18 cellular contexts compared by ENCODE assay signal in genomic region chr18:63677490-63678225, GRCh38. TPM values are rescaled to one million over a fixed set of nuclear protein-coding genes. Genes with fewer than 3 reads are reported as not detected.
DNase-seq lines count a peak whose midpoint lies in the region; ATAC-seq, FAIRE-seq and TF ChIP-seq lines count a peak whose summit lies in the region.
"Had no signal": no experiment of that assay in that cellular context is flagged by ENCODE, and none has a peak within 500 bp of the region (broad histone marks: within the 10 kb centered on the region; RNA-seq: fewer than 3 reads in every experiment).

No MANE protein-coding gene starts in this region.

- no peaks in the 10 kb centered on the region for H3K9me2 ChIP-seq in GM23248 (ENCODE audit: insufficient read depth)

- H3K79me2 ChIP-seq in GM23248 (ENCODE audit: insufficient read depth) (no peaks in the 10 kb centered on the region), astrocyte (ENCODE audit: insufficient read depth, low read length) (no peaks in the 10 kb centered on the region)

- 27 to 45% methylated on average over 5 of the region's 5 CpGs for WGBS in GM23248 (ENCODE audit: low coverage in 1 of 2, low lambda C conversion rate in 2 of 2, missing lambda C conversion rate in 2 of 2), 2 experiments

- H3K4me1 ChIP-seq in GM23248 (ENCODE audit: insufficient read depth) = peaks cover 33% of the 10 kb centered on the region
- no peaks in the 10 kb centered on the region for H3K4me1 ChIP-seq in astrocyte (ENCODE audit: insufficient read depth, low read length)
- H3K4me1 ChIP-seq in effector memory CD4-positive, alpha-beta T cell (ENCODE audit: control insufficient read depth, insufficient read depth, low read length, poor library complexity, severe bottlenecking) = no peaks in the 10 kb centered on the region
- H3K4me1 ChIP-seq: tibial artery had no signal

- no peaks in the 10 kb centered on the region for H3K9me3 Mint-ChIP-seq in astrocyte (ENCODE audit: unreplicated experiment)
- H3K9me3 Mint-ChIP-seq: T-helper 1 cell treated with Interleukin-12 subunit alpha and Interleukin-12 subunit beta and Interleukin-4 antibody, amounts not matched to agents 30 μg/mL and 1 μg/mL, for 36 hours had no signal

- peak overlapping the region; percentile 69 for H3K27ac ChIP-seq in GM23248
- H3K27ac ChIP-seq in astrocyte (ENCODE audit: low read depth, low read length) = no peak overlapping the region
- no peak overlapping the region for H3K27ac ChIP-seq in effector memory CD4-positive, alpha-beta T cell (ENCODE audit: insufficient read depth, low read length, poor library complexity, severe bottlenecking)
- H3K27ac ChIP-seq: tibial artery had no signal

- H2AFZ ChIP-seq in GM23248 (peak overlapping the region; percentile 50; the same call in 1 of the 2 replicates), astrocyte (ENCODE audit: low read depth, low read length) (no peak overlapping the region)

- H3K4me3 Mint-ChIP-seq in astrocyte (ENCODE audit: unreplicated experiment) = no peak overlapping the region
- H3K4me3 Mint-ChIP-seq: activated CD8-positive, alpha-beta memory T cell treated with anti-CD3 and anti-CD28 coated beads, Interleukin-2, amount 10 ng/mL, durations not matched to agents 7 days and 5 days; T-helper 1 cell treated with Interleukin-12 subunit alpha and Interleukin-12 subunit beta and Interleukin-4 antibody, amounts not matched to agents 30 μg/mL and 1 μg/mL, for 36 hours had no signal

- H3K36me3 ChIP-seq in GM23248 (ENCODE audit: low read depth) = no peaks in the 10 kb centered on the region
- H3K36me3 ChIP-seq in astrocyte (ENCODE audit: insufficient read depth, low read length) = no peaks in the 10 kb centered on the region
- H3K36me3 ChIP-seq in effector memory CD4-positive, alpha-beta T cell (ENCODE audit: control insufficient read depth, insufficient read depth, low read length) = no peaks in the 10 kb centered on the region
- H3K36me3 ChIP-seq: tibial artery had no signal

- no peak for FAIRE-seq in astrocyte (lab: Jason Lieb, UNC)

- no peaks in the 10 kb centered on the region for H3K9me3 ChIP-seq in GM23248 (ENCODE audit: low read depth)
- no peaks in the 10 kb centered on the region for H3K9me3 ChIP-seq in astrocyte (ENCODE audit: insufficient read depth, low read depth, low read length)
- H3K9me3 ChIP-seq in effector memory CD4-positive, alpha-beta T cell (ENCODE audit: control insufficient read depth, low read length) = no peaks in the 10 kb centered on the region
- H3K9me3 ChIP-seq: tibial artery had no signal

- H4K20me1 ChIP-seq in GM23248 (ENCODE audit: insufficient read depth) = no peaks in the 10 kb centered on the region
- H4K20me1 ChIP-seq in astrocyte (ENCODE audit: insufficient read depth, low read length) = no peaks in the 10 kb centered on the region

- DNase-seq in GM23248 = peak; percentile 84
- DNase-seq in MV-4-11 (lab: John Stamatoyannopoulos, UW) = peak; percentile 53
- DNase-seq in astrocyte (ENCODE audit: low read depth) = no peak
- DNase-seq in skeletal muscle cell (ENCODE audit: low read depth) = peak; percentile 79
- DNase-seq in effector memory CD4-positive, alpha-beta T cell = no peak
- DNase-seq in COLO829 (ENCODE audit: low spot score) = no peak
- DNase-seq: activated CD4-positive, CD25-positive, alpha-beta regulatory T cell; activated CD8-positive, alpha-beta memory T cell treated with anti-CD3 and anti-CD28 coated beads, Interleukin-2, amount 10 ng/mL, durations not matched to agents 7 days and 5 days; amniotic stem cell; C1 segment of cervical spinal cord; NCI-H2029 treated with DMSO at 0.1 percent for 48 hours; posterior cingulate gyrus; RPMI8226; tibial artery had no signal

- H3K27me3 Mint-ChIP-seq in astrocyte (ENCODE audit: low read depth, unreplicated experiment) = no peaks in the 10 kb centered on the region
- H3K27me3 Mint-ChIP-seq: activated CD8-positive, alpha-beta memory T cell treated with anti-CD3 and anti-CD28 coated beads, Interleukin-2, amount 10 ng/mL, durations not matched to agents 7 days and 5 days had no signal

- H3K36me3 Mint-ChIP-seq in astrocyte (ENCODE audit: low read depth, unreplicated experiment) = no peaks in the 10 kb centered on the region
- H3K36me3 Mint-ChIP-seq: activated CD8-positive, alpha-beta memory T cell treated with anti-CD3 and anti-CD28 coated beads, Interleukin-2, amount 10 ng/mL, durations not matched to agents 7 days and 5 days had no signal

- no peak for TF ChIP-seq CTCF in astrocyte (IDR thresholded peaks at IDR 0.05; ENCODE audit: insufficient read depth, low read depth, low read length)

- ATAC-seq in GM21825 (IDR thresholded peaks at IDR 0.05; ENCODE audit: unreplicated experiment) = no peak
- ATAC-seq: activated CD8-positive, alpha-beta memory T cell treated with anti-CD3 and anti-CD28 coated beads, Interleukin-2, amount 10 ng/mL, durations not matched to agents 7 days and 5 days had no signal

- peak overlapping the region; percentile 37 for H3K27ac Mint-ChIP-seq in astrocyte (ENCODE audit: unreplicated experiment)
- H3K27ac Mint-ChIP-seq: activated CD8-positive, alpha-beta memory T cell treated with anti-CD3 and anti-CD28 coated beads, Interleukin-2, amount 10 ng/mL, durations not matched to agents 7 days and 5 days; T-helper 1 cell treated with Interleukin-12 subunit alpha and Interleukin-12 subunit beta and Interleukin-4 antibody, amounts not matched to agents 30 μg/mL and 1 μg/mL, for 36 hours had no signal

- peaks cover 27% of the 10 kb centered on the region for H3F3A ChIP-seq in GM23248 (ENCODE audit: insufficient read depth)

- in situ Hi-C loops in GM23248 (cut with MboI) = no loop called here

- H3K27me3 ChIP-seq in GM23248 (replicated peaks; ENCODE audit: insufficient read depth) = no peaks in the 10 kb centered on the region
- H3K27me3 ChIP-seq in astrocyte (ENCODE audit: insufficient read depth, low read length) = no peaks in the 10 kb centered on the region
- H3K27me3 ChIP-seq in effector memory CD4-positive, alpha-beta T cell (replicated peaks; ENCODE audit: control insufficient read depth, insufficient read depth, low read length, poor library complexity, severe bottlenecking) = no peaks in the 10 kb centered on the region
- H3K27me3 ChIP-seq: tibial artery had no signal

- H3K4me2 ChIP-seq in GM23248 (ENCODE audit: unreplicated experiment) (peak overlapping the region; percentile 33), astrocyte (ENCODE audit: low read length) (no peak overlapping the region)

- peaks cover 10% of the 10 kb centered on the region for H3K4me1 Mint-ChIP-seq in astrocyte (ENCODE audit: low read depth, unreplicated experiment)
- H3K4me1 Mint-ChIP-seq: activated CD8-positive, alpha-beta memory T cell treated with anti-CD3 and anti-CD28 coated beads, Interleukin-2, amount 10 ng/mL, durations not matched to agents 7 days and 5 days had no signal

- H3K9ac ChIP-seq in GM23248 (peak overlapping the region; percentile 40), astrocyte (ENCODE audit: low read length) (no peak overlapping the region)

- H3K4me3 ChIP-seq in GM23248 (peak overlapping the region; percentile 10; the same call in 1 of the 2 replicates), astrocyte (ENCODE audit: insufficient read depth, low read depth, low read length) (no peak overlapping the region), skeletal muscle cell (ENCODE audit: low read depth, low read length) (no peak overlapping the region)
- no peak overlapping the region for H3K4me3 ChIP-seq in effector memory CD4-positive, alpha-beta T cell (ENCODE audit: insufficient read depth, low read depth, low read length, poor library complexity, severe bottlenecking)
- H3K4me3 ChIP-seq: tibial artery had no signal

RNA-seq across cellular contexts. Expression of gene SERPINB3, which starts 16.0 kb away (rescaled TPM):
- total RNA-seq in GM23248 (2014; rRNA removed; shearing (Covaris generic)) = not detected in 2 replicates
- 0.24 TPM in 1 of 2 replicates, not detected in the other for polyA plus RNA-seq in GM23248 (2016; fragmentation: Nextera tagmentation; extraction: Ambion mirVana)
- not detected in 2 replicates for total RNA-seq in astrocyte
- total RNA-seq: activated CD8-positive, alpha-beta memory T cell treated with anti-CD3 and anti-CD28 coated beads, Interleukin-2, amount 10 ng/mL, durations not matched to agents 7 days and 5 days; cerebellum; glomerular endothelial cell had no signal

RNA-seq across cellular contexts. Expression of gene SERPINB11, which starts 25.1 kb away (rescaled TPM):
- not detected in 2 replicates for total RNA-seq in GM23248 (2014; rRNA removed; shearing (Covaris generic))
- not detected in 2 replicates for polyA plus RNA-seq in GM23248 (2016; fragmentation: Nextera tagmentation; extraction: Ambion mirVana)
- total RNA-seq in astrocyte = not detected in 2 replicates
- total RNA-seq: activated CD8-positive, alpha-beta memory T cell treated with anti-CD3 and anti-CD28 coated beads, Interleukin-2, amount 10 ng/mL, durations not matched to agents 7 days and 5 days; cerebellum; glomerular endothelial cell had no signal

RNA-seq across cellular contexts. Expression of gene SERPINB4, which starts 33.6 kb away (rescaled TPM):
- not detected in 2 replicates for total RNA-seq in GM23248 (2014; rRNA removed; shearing (Covaris generic))
- polyA plus RNA-seq in GM23248 (2016; fragmentation: Nextera tagmentation; extraction: Ambion mirVana) = not detected in 2 replicates
- total RNA-seq in astrocyte = not detected in 2 replicates
- total RNA-seq: activated CD8-positive, alpha-beta memory T cell treated with anti-CD3 and anti-CD28 coated beads, Interleukin-2, amount 10 ng/mL, durations not matched to agents 7 days and 5 days; cerebellum; glomerular endothelial cell had no signal

Comparison
In these comparisons a context has a peak if more than half of its experiments do, and no peak if none do; other contexts are left out.
1. DNase-seq: peak in GM23248 (single experiment), MV-4-11 (single experiment) and skeletal muscle cell (single experiment); none in astrocyte (single experiment), effector memory CD4-positive, alpha-beta T cell (0 of 3) and COLO829 (single experiment).